ENCODE assay signal across 14 cellular contexts in genomic region chr19:57778358-57778757, GRCh38. TPM values are rescaled to one million over a fixed set of nuclear protein-coding genes. Genes with fewer than 3 reads are reported as not detected.
DNase-seq lines count a peak whose midpoint lies in the region; ATAC-seq and TF ChIP-seq lines count a peak whose summit lies in the region.
"Had no signal": no experiment of that assay in that cellular context is flagged by ENCODE, and none has a peak within 500 bp of the region (broad histone marks: within the 10 kb centered on the region; RNA-seq: fewer than 3 reads in every experiment).

No MANE protein-coding gene starts in this region.

- BruUV-seq in PC-3 (replicated peaks; lab: Mats Ljungman, UMichigan), result no TSS peak

- H3K9ac ChIP-seq in PC-3 (ENCODE audit: low read length), result no peak overlapping the region
- H3K9ac ChIP-seq: GM23248 had no signal

- POLR2A ChIA-PET in CD8-positive, alpha-beta T cell (lab: Charles Lee), result no interaction called here
- POLR2A ChIA-PET in PC-3 (lab: Charles Lee; ENCODE audit: unreplicated experiment), result no interaction called here
- POLR2A ChIA-PET in naive thymus-derived CD4-positive, alpha-beta T cell (lab: Charles Lee), result interaction anchor here (1.4 kb wide), 1 partner anchor 9 kb away, joined by 4 read pairs; the partner anchor contains the start of gene ZNF586

- no peaks in the 10 kb centered on the region for H3K27me3 Mint-ChIP-seq in CD8-positive, alpha-beta T cell (ENCODE audit: low read depth)
- H3K27me3 Mint-ChIP-seq in naive thymus-derived CD4-positive, alpha-beta T cell, result no peaks in the 10 kb centered on the region

- peaks cover 51% of the 10 kb centered on the region for H3K9me3 Mint-ChIP-seq in CD8-positive, alpha-beta T cell
- peaks cover 14 to 88% (median 79%) of the 10 kb centered on the region in 11 donors for H3K9me3 Mint-ChIP-seq in naive thymus-derived CD4-positive, alpha-beta T cell

- no peak for DNase-seq in CD8-positive, alpha-beta T cell
- DNase-seq in PC-3, result no peak
- no peak for DNase-seq in naive thymus-derived CD4-positive, alpha-beta T cell
- DNase-seq in islet precursor cell, result no peak
- no peak for DNase-seq in NCI-H2196 treated with DMSO at 0.1 percent for 48 hours (lab: John Stamatoyannopoulos, UW; ENCODE audit: unreplicated experiment)
- no peak for DNase-seq in GM10266 (ENCODE audit: extremely low spot score)
- DNase-seq: BE2C, DND-41, GDM1, GM23248, IMR-90, KBM-7 had no signal

- peaks cover 84% of the 10 kb centered on the region for H3K36me3 Mint-ChIP-seq in CD8-positive, alpha-beta T cell
- H3K36me3 Mint-ChIP-seq in naive thymus-derived CD4-positive, alpha-beta T cell, result peaks cover 53 to 81% (median 74%) of the 10 kb centered on the region in 5 donors

- no peak overlapping the region for H3K4me2 ChIP-seq in PC-3 (ENCODE audit: low read length)
- H3K4me2 ChIP-seq: A549 had no signal

- H3K4me1 Mint-ChIP-seq in CD8-positive, alpha-beta T cell (ENCODE audit: low read depth), result peaks cover 16% of the 10 kb centered on the region
- H3K4me1 Mint-ChIP-seq in naive thymus-derived CD4-positive, alpha-beta T cell, result peaks cover 0 to 19% (median 8%) of the 10 kb centered on the region in 7 donors

- no peaks in the 10 kb centered on the region for H3F3A ChIP-seq in PC-3 (ENCODE audit: low read length, unreplicated experiment)

- peaks cover 88% of the 10 kb centered on the region for H3K79me2 ChIP-seq in PC-3 (ENCODE audit: low read length)

- CTCF ChIA-PET in CD8-positive, alpha-beta T cell (lab: Charles Lee), result no interaction called here
- CTCF ChIA-PET in PC-3 (lab: Charles Lee), result no interaction called here
- CTCF ChIA-PET in naive thymus-derived CD4-positive, alpha-beta T cell (lab: Charles Lee), result no interaction called here

- H3K4me3 Mint-ChIP-seq in CD8-positive, alpha-beta T cell, result no peak overlapping the region
- H3K4me3 Mint-ChIP-seq in naive thymus-derived CD4-positive, alpha-beta T cell, result peak overlapping the region in 2 of 10 donors; percentile 13 to 27

- peak overlapping the region; percentile 17 for H3K4me3 ChIP-seq in CD8-positive, alpha-beta T cell (ENCODE audit: low read depth, low read length)
- H3K4me3 ChIP-seq in PC-3 (ENCODE audit: low read length), result peak overlapping the region; percentile 24; the same call in 1 of the 2 replicates
- peak overlapping the region; percentile 6 for H3K4me3 ChIP-seq in naive thymus-derived CD4-positive, alpha-beta T cell (ENCODE audit: low read length)
- H3K4me3 ChIP-seq: A549, GM23248 had no signal

- H2AFZ ChIP-seq in PC-3 (ENCODE audit: low read length), result no peak overlapping the region
- H2AFZ ChIP-seq: GM23248 had no signal

- H3K27ac ChIP-seq in CD8-positive, alpha-beta T cell (ENCODE audit: low read depth, low read length), result no peak overlapping the region
- no peak overlapping the region for H3K27ac ChIP-seq in PC-3 (ENCODE audit: low read length)
- no peak overlapping the region for H3K27ac ChIP-seq in naive thymus-derived CD4-positive, alpha-beta T cell (ENCODE audit: low read depth, low read length)
- H3K27ac ChIP-seq: A549, GM23248 had no signal

- H3K27me3 ChIP-seq in CD8-positive, alpha-beta T cell (ENCODE audit: insufficient read depth, low read length), result no peaks in the 10 kb centered on the region
- no peaks in the 10 kb centered on the region for H3K27me3 ChIP-seq in PC-3 (ENCODE audit: low read length)
- H3K27me3 ChIP-seq in naive thymus-derived CD4-positive, alpha-beta T cell (ENCODE audit: control insufficient read depth in 2 of 2, insufficient read depth in 2 of 2, low read length in 2 of 2), result no peaks in the 10 kb centered on the region
- H3K27me3 ChIP-seq: BE2C had no signal

- intact Hi-C loops in CD8-positive, alpha-beta T cell (cut with DNase I, micrococcal nuclease), result no loop called here
- intact Hi-C loops in PC-3 (cut with micrococcal nuclease), result no loop called here
- intact Hi-C loops in naive thymus-derived CD4-positive, alpha-beta T cell (cut with micrococcal nuclease), result no loop called here

- no peak for TF ChIP-seq CTCF in CD8-positive, alpha-beta T cell (IDR thresholded peaks at IDR 0.05)
- no peak for TF ChIP-seq CTCF in PC-3 (conservative IDR thresholded peaks at IDR 0.05; ENCODE audit: low read depth, low read length)
- no peak for TF ChIP-seq CTCF in GM10266 (IDR thresholded peaks at IDR 0.05; ENCODE audit: control insufficient read depth, insufficient read depth, low read depth, missing control alignments)

- no peak overlapping the region for H3K27ac Mint-ChIP-seq in CD8-positive, alpha-beta T cell
- no peak overlapping the region for H3K27ac Mint-ChIP-seq in naive thymus-derived CD4-positive, alpha-beta T cell

- peaks cover 68% of the 10 kb centered on the region for H3K9me3 ChIP-seq in CD8-positive, alpha-beta T cell (ENCODE audit: low read length)
- H3K9me3 ChIP-seq in PC-3 (ENCODE audit: low read length), result peaks cover 19% of the 10 kb centered on the region
- peaks cover 27 to 87% (median 59%) of the 10 kb centered on the region in 3 experiments for H3K9me3 ChIP-seq in naive thymus-derived CD4-positive, alpha-beta T cell (ENCODE audit: control insufficient read depth in 2 of 3, low read length in 3 of 3)
- H3K9me3 ChIP-seq: BE2C had no signal

- peaks cover 61% of the 10 kb centered on the region for H3K36me3 ChIP-seq in CD8-positive, alpha-beta T cell (ENCODE audit: insufficient read depth, low read length)
- peaks cover 83% of the 10 kb centered on the region for H3K36me3 ChIP-seq in PC-3 (ENCODE audit: low read depth, low read length)
- H3K36me3 ChIP-seq in naive thymus-derived CD4-positive, alpha-beta T cell (ENCODE audit: control insufficient read depth in 2 of 3, insufficient read depth in 3 of 3, low read length in 3 of 3), result peaks cover 48 to 76% (median 48%) of the 10 kb centered on the region in 3 experiments

- H3K9me2 ChIP-seq in PC-3 (replicated peaks; ENCODE audit: low read length), result no peaks in the 10 kb centered on the region

- ATAC-seq in CD8-positive, alpha-beta T cell, result no peak
- ATAC-seq in PC-3, result no peak
- no peak for ATAC-seq in naive thymus-derived CD4-positive, alpha-beta T cell
- ATAC-seq: A549, HCT116 had no signal

- no peaks in the 10 kb centered on the region for H3K4me1 ChIP-seq in CD8-positive, alpha-beta T cell (ENCODE audit: insufficient read depth, low read length)
- no peaks in the 10 kb centered on the region for H3K4me1 ChIP-seq in PC-3 (ENCODE audit: insufficient read depth, low read length)
- H3K4me1 ChIP-seq in naive thymus-derived CD4-positive, alpha-beta T cell (ENCODE audit: control insufficient read depth in 2 of 2, insufficient read depth in 2 of 2, low read length in 2 of 2), result no peaks in the 10 kb centered on the region
- H3K4me1 ChIP-seq: A549, BE2C had no signal

- no peaks in the 10 kb centered on the region for H4K20me1 ChIP-seq in PC-3 (ENCODE audit: low read length)

RNA-seq across cellular contexts. Expression of gene ZNF586, which starts 8.9 kb away (rescaled TPM):
- total RNA-seq in CD8-positive, alpha-beta T cell, result 10 to 100 TPM; 54.0 to 57.6 TPM
- 13.1 and 13.2 TPM in 2 replicates for total RNA-seq in PC-3 (2014; rRNA removed)
- total RNA-seq in naive thymus-derived CD4-positive, alpha-beta T cell, result 10 to 100 TPM; 16.4 to 47.5 (median 42.6) TPM
- polyA plus RNA-seq in naive thymus-derived CD4-positive, alpha-beta T cell, result 10 to 100 TPM; 25.5 to 31.8 TPM

RNA-seq across cellular contexts. Expression of gene ZNF776, which starts 31.7 kb away (rescaled TPM):
- total RNA-seq in CD8-positive, alpha-beta T cell, result 10 to 100 TPM; 22.3 to 32.3 TPM
- 14.1 and 17.3 TPM in 2 replicates for total RNA-seq in PC-3 (2014; rRNA removed)
- 10 to 100 TPM; 18.9 to 52.3 (median 21.8) TPM for total RNA-seq in naive thymus-derived CD4-positive, alpha-beta T cell
- 10 to 100 TPM in 1 of 2 donors, 1 to 10 TPM in 1; 6.5 to 11.1 TPM for polyA plus RNA-seq in naive thymus-derived CD4-positive, alpha-beta T cell

RNA-seq across cellular contexts. Expression of gene ZNF552, which starts 36.4 kb away (rescaled TPM):
- total RNA-seq in CD8-positive, alpha-beta T cell, result 10 to 100 TPM; 14.3 to 18.6 TPM
- total RNA-seq in PC-3 (2014; rRNA removed), result 8.4 and 12.0 TPM in 2 replicates
- total RNA-seq in naive thymus-derived CD4-positive, alpha-beta T cell, result 10 to 100 TPM; 10.6 to 21.9 (median 16.3) TPM
- 10 to 100 TPM; 10.9 to 16.5 TPM for polyA plus RNA-seq in naive thymus-derived CD4-positive, alpha-beta T cell

RNA-seq across cellular contexts. Expression of gene ZNF671, which starts 50.9 kb away (rescaled TPM):
- total RNA-seq in CD8-positive, alpha-beta T cell, result 10 to 100 TPM; 12.1 to 12.4 TPM
- total RNA-seq in PC-3 (2014; rRNA removed), result 2.3 and 4.2 TPM in 2 replicates
- total RNA-seq in naive thymus-derived CD4-positive, alpha-beta T cell, result 10 to 100 TPM; 11.0 to 37.6 (median 14.6) TPM
- polyA plus RNA-seq in naive thymus-derived CD4-positive, alpha-beta T cell, result 10 to 100 TPM; 26.3 to 36.3 TPM

RNA-seq across cellular contexts. Expression of gene ZNF587B, which starts 51.7 kb away (rescaled TPM):
- total RNA-seq in CD8-positive, alpha-beta T cell, result 10 to 100 TPM; 25.6 to 28.5 TPM
- 21.2 and 28.0 TPM in 2 replicates for total RNA-seq in PC-3 (2014; rRNA removed)
- total RNA-seq in naive thymus-derived CD4-positive, alpha-beta T cell, result 10 to 100 TPM; 18.9 to 32.3 (median 24.0) TPM
- 1 to 10 TPM; 1.7 to 2.9 TPM for polyA plus RNA-seq in naive thymus-derived CD4-positive, alpha-beta T cell
